Comparison of ENCODE assay signal across 31 cellular contexts in genomic region chr18:67932261-67932660, GRCh38.
"Had no signal": no experiment of that assay in that cellular context is flagged by ENCODE, and none has a peak within 500 bp of the region (broad histone marks: within the 10 kb centered on the region; RNA-seq: fewer than 3 reads in every experiment).

No MANE protein-coding gene starts in this region.

- H3K4me2 ChIP-seq: hepatocyte, smooth muscle cell had no signal

- H3K4me1 ChIP-seq: adrenal gland, gastroesophageal sphincter, prostate gland, sigmoid colon, stomach, suprapubic skin, tibial artery, upper lobe of right lung had no signal

- ATAC-seq: effector memory CD8-positive, alpha-beta T cell; gastroesophageal sphincter; left cardiac atrium; left ventricle myocardium superior; mucosa of descending colon; stimulated activated naive B cell treated with anti-CD40 and anti-IgM and Interleukin-4, amounts not matched to agents 10 μg/mL and 1 μg/mL and 100 μg/mL, for 72 hours; upper lobe of right lung had no signal

- H3K9me3 ChIP-seq: adrenal gland, gastroesophageal sphincter, mucosa of descending colon, neutrophil, ovary, prostate gland, sigmoid colon, stomach, suprapubic skin, tibial artery, upper lobe of right lung had no signal

- H3K4me3 ChIP-seq: adrenal gland, cardiac muscle cell, coronary artery, dorsolateral prefrontal cortex, gastroesophageal sphincter, hepatocyte, mucosa of descending colon, ovary, prostate gland, sigmoid colon, smooth muscle cell, stomach, suprapubic skin, tibial artery, upper lobe of right lung had no signal

- H3K27me3 ChIP-seq: adrenal gland, cardiac muscle cell, dorsolateral prefrontal cortex, gastroesophageal sphincter, hepatocyte, neutrophil, ovary, sigmoid colon, stomach, suprapubic skin, tibial artery, upper lobe of right lung had no signal

- H3K27ac ChIP-seq: adrenal gland, cardiac muscle cell, coronary artery, dorsolateral prefrontal cortex, gastroesophageal sphincter, hepatocyte, neutrophil, ovary, prostate gland, sigmoid colon, stomach, suprapubic skin, tibial artery, upper lobe of right lung had no signal

- H3K36me3 ChIP-seq: adrenal gland, cardiac muscle cell, gastroesophageal sphincter, neutrophil, ovary, prostate gland, sigmoid colon, stomach, suprapubic skin, tibial artery, upper lobe of right lung had no signal

- H2AFZ ChIP-seq: hepatocyte had no signal

- H3K79me2 ChIP-seq: hepatocyte had no signal

- DNase-seq: activated CD4-positive, alpha-beta memory T cell treated with anti-CD3 and anti-CD28 coated beads for 36 hours; activated CD4-positive, alpha-beta T cell treated with anti-CD3 and anti-CD28 coated beads, Interleukin-2, amount 10 ng/mL, durations not matched to agents 24 days and 14 days; activated CD4-positive, CD25-positive, alpha-beta regulatory T cell treated with anti-CD3 and anti-CD28 coated beads, Interleukin-2, amount 50 U/mL, for 72 hours; activated CD8-positive, alpha-beta memory T cell treated with anti-CD3 and anti-CD28 coated beads, Interleukin-2, amount 50 U/mL, for 4 hours; activated effector memory CD4-positive, alpha-beta T cell treated with anti-CD3 and anti-CD28 coated beads, Interleukin-2, amount 50 U/mL, for 16 hours; activated naive CD4-positive, alpha-beta T cell treated with anti-CD3 and anti-CD28 coated beads for 36 hours; activated naive CD8-positive, alpha-beta T cell treated with anti-CD3 and anti-CD28 coated beads for 36 hours; activated T-cell treated with anti-CD3 and anti-CD28 coated beads, Interleukin-2, amount 50 U/mL, for 1 hour; adrenal gland; aorta; dorsolateral prefrontal cortex; effector memory CD8-positive, alpha-beta T cell; erythroblast; left cardiac atrium; left ventricle myocardium superior; mucosa of descending colon; ovary; sigmoid colon; stimulated activated CD4-positive, alpha-beta T cell treated with anti-CD3 and anti-CD28 coated beads, Interleukin-1b, Interleukin-23, amount 100 ng/mL, for 48 hours; stimulated activated naive B cell treated with anti-CD40 and anti-IgM and Interleukin-4, amounts not matched to agents 10 μg/mL and 1 μg/mL and 100 μg/mL, for 72 hours; stomach; tibial artery; upper lobe of right lung had no signal
